In the genomic region with DNA sequence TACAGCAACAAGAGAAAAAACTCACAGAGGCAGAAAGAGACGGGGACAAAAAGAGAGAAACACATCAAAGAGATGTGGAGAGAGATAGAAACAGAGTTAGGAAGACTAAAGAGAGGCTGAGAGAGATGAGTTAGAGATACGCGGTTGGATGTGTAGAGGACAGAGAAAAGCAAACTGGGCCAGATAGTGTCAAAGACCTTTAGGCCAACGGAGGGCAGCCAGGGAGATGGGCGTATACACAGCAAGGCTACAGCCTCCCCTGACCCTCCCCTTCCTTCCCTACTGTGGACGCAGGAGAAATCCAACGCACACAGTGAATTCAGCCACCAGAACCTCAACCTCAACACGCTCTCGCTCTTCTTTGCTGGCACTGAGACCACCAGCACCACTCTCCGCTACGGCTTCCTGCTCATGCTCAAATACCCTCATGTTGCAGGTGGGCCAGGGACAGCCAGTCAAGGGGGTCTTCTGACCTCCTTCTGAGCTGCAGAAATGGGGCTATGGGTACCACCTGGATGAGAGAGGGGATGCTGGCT, we compare ENCODE assay signal across 9 cellular contexts. TPM values are rescaled to one million over a fixed set of nuclear protein-coding genes. Genes with fewer than 3 reads are reported as not detected.
"Had no signal": no experiment of that assay in that cellular context is flagged by ENCODE, and none has a peak within 500 bp of the region (broad histone marks: within the 10 kb centered on the region; RNA-seq: fewer than 3 reads in every experiment).

No MANE protein-coding gene starts in this region.

- DNase-seq: H7, HFFc6, KG1 had no signal

- H3K4me3 ChIP-seq: GM23338, HAP-1 had no signal

- H2AFZ ChIP-seq: GM23338 had no signal

- H3K9me3 ChIP-seq: HAP-1 had no signal

- H3K4me1 ChIP-seq: HAP-1 had no signal

- H3K4me2 ChIP-seq: GM23338 had no signal

- FAIRE-seq: HTR-8/SVneo had no signal

- ATAC-seq: GM23338, HCT116 had no signal

- H3K36me3 ChIP-seq: HAP-1 had no signal

RNA-seq across cellular contexts. Expression of a gene that starts 18.7 kb away (rescaled TPM):
- total RNA-seq: H4, HFFc6 had no signal
- polyA plus RNA-seq: IgD-negative memory B cell had no signal
